6 cellular contexts compared by ENCODE assay signal in the genomic region with DNA sequence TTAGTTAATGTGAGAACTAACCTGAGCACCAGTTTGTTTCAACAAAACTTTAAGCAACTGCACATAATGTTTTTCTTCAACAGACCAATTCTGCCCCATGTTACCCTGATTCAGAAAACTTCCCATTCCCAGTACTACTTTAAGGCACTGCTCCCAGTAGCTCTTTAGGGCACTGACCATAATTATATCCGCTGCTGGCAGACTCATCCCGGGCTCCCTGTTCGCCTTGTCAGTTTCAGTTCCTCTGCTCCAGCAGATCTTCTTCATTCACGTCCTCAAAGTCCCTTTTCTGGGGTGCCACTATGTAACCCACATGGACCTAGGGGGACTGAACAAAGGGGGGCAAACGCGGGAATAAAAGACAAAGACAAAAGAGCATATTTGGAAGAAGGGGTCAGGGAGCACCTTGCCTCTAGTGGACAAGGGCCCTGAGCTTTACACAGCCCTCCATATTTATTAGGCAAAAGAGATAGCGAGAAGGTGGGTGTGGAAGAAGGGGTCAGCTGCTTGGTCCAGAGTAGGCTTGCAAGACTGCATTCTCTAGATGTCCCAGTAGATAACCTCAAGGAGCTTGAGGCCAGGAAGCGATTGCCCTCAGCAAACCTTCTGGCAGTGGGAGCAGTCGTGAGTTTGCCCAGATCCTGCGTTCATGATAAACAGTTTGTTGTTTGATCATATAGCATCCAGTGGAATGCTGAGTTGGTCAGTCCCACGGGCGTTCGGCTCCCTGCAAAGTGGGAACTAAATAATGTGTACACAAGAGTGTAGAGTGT. TPM values are rescaled to one million over a fixed set of nuclear protein-coding genes. Genes with fewer than 3 reads are reported as not detected.
"Had no signal": no experiment of that assay in that cellular context is flagged by ENCODE, and none has a peak within 500 bp of the region (broad histone marks: within the 10 kb centered on the region; RNA-seq: fewer than 3 reads in every experiment).

No MANE protein-coding gene starts in this region.

RNA-seq across cellular contexts. Expression of a gene that starts 26.6 kb away (rescaled TPM):
- total RNA-seq: activated B cell treated with CpG ODN at 0.5 μM for 24 hours; activated CD4-positive, alpha-beta memory T cell treated with anti-CD3 and anti-CD28 coated beads, Interleukin-2, amount 10 ng/mL, durations not matched to agents 7 days and 5 days; activated CD8-positive, alpha-beta memory T cell treated with anti-CD3 and anti-CD28 coated beads, Interleukin-2, amount 10 ng/mL, durations not matched to agents 7 days and 5 days; RPMI7951; SJSA1 had no signal
- polyA plus RNA-seq: SK-N-SH had no signal
